ENCODE assay signal across 1 cellular context in genomic region chr10:70830185-70830584, GRCh38.
TF ChIP-seq lines count a peak whose summit lies in the region.

No MANE protein-coding gene starts in this region.

TF ChIP-seq in IMR-90, 13 proteins besides CTCF, POLR2A, EP300 and RAD21 (continued from another document):
- no peak for TF ChIP-seq ELK1 (IDR thresholded peaks at IDR 0.05; ENCODE audit: borderline replicate concordance, low read depth, low read length)
- TF ChIP-seq MAFK (IDR thresholded peaks at IDR 0.05; ENCODE audit: low read depth, low read length) = no peak
TF ChIP-seq in IMR-90: peak in this region for 0.
